11 cellular contexts compared by ENCODE assay signal in the genomic region with DNA sequence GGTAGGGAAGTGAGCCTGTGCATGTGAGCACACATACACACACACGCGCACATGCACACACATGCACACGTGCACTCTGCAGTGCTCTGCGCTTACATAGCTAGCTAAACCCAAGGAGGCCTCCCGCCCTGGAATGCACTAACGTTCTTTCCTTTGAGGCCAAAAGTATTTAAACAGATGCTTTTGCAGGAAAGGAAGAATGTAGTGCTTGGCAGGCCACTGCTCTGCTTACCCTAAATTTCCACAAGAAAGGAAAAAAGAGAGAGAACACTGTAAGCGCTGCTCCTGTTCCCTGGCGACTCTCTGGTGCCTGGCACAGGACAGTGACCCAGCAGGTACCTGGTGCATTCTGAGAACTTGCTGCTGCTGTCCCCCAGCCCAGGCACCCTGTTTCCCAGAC. TPM values are rescaled to one million over a fixed set of nuclear protein-coding genes. Genes with fewer than 3 reads are reported as not detected.
A peak's percentile ranks its signal among the peaks of the same experiment; 100 is the strongest.
DNase-seq lines count a peak whose midpoint lies in the region; TF ChIP-seq lines count a peak whose summit lies in the region.
"Had no signal": no experiment of that assay in that cellular context is flagged by ENCODE, and none has a peak within 500 bp of the region (broad histone marks: within the 10 kb centered on the region; RNA-seq: fewer than 3 reads in every experiment).

No MANE protein-coding gene starts in this region.

- peak overlapping the region; percentile 74 to 79 for H3K27ac ChIP-seq in ascending aorta
- peak overlapping the region; percentile 74 for H3K27ac ChIP-seq in left ventricle myocardium inferior (replicated peaks)
- peak overlapping the region; percentile 75 for H3K27ac ChIP-seq in rectal smooth muscle tissue (ENCODE audit: low read depth, low read length)
- H3K27ac ChIP-seq in effector memory CD4-positive, alpha-beta T cell (ENCODE audit: insufficient read depth, low read length, poor library complexity, severe bottlenecking) = no peak overlapping the region

- H3K4me1 Mint-ChIP-seq in activated CD4-positive, alpha-beta memory T cell treated with anti-CD3 and anti-CD28 coated beads for 36 hours (ENCODE audit: low read depth) = peaks cover 30% of the 10 kb centered on the region

- H3K36me3 ChIP-seq in BJ (ENCODE audit: control insufficient read depth, insufficient read depth, low read length) (peaks cover 9% of the 10 kb centered on the region), ascending aorta (peaks cover 14 to 18% of the 10 kb centered on the region in 2 donors), left ventricle myocardium inferior (peaks cover 48% of the 10 kb centered on the region), rectal smooth muscle tissue (ENCODE audit: control insufficient read depth, insufficient read depth, low read length) (peaks cover 6% of the 10 kb centered on the region)
- no peaks in the 10 kb centered on the region for H3K36me3 ChIP-seq in effector memory CD4-positive, alpha-beta T cell (ENCODE audit: control insufficient read depth, insufficient read depth, low read length)

- H3K4me3 ChIP-seq in BJ (ENCODE audit: low read depth, low read length) (no peak overlapping the region), ascending aorta (no peak overlapping the region), left ventricle myocardium inferior (no peak overlapping the region), rectal smooth muscle tissue (ENCODE audit: low read length) (no peak overlapping the region)
- H3K4me3 ChIP-seq in effector memory CD4-positive, alpha-beta T cell (ENCODE audit: insufficient read depth, low read depth, low read length, poor library complexity, severe bottlenecking) = no peak overlapping the region

- no peak overlapping the region for H3K9ac ChIP-seq in rectal smooth muscle tissue (ENCODE audit: low read length)

- H3K27ac Mint-ChIP-seq in activated CD4-positive, alpha-beta memory T cell treated with anti-CD3 and anti-CD28 coated beads for 36 hours = no peak overlapping the region
- H3K27ac Mint-ChIP-seq: CD14-positive monocyte had no signal

- no peak overlapping the region for H3K4me3 Mint-ChIP-seq in activated CD4-positive, alpha-beta memory T cell treated with anti-CD3 and anti-CD28 coated beads for 36 hours
- H3K4me3 Mint-ChIP-seq: CD14-positive monocyte had no signal

- H3K9me3 Mint-ChIP-seq in activated CD4-positive, alpha-beta memory T cell treated with anti-CD3 and anti-CD28 coated beads for 36 hours = peaks cover 4% of the 10 kb centered on the region

- CTCF ChIA-PET in BJ (lab: Yijun Ruan, JAX) = interaction anchor here (0.7 to 9.3 kb wide), 6 partner anchors 9 to 118 kb away, joined by 3 to 95 read pairs (median 4); no protein-coding TSS in a partner anchor
- CTCF ChIA-PET in activated CD4-positive, alpha-beta memory T cell treated with anti-CD3 and anti-CD28 coated beads for 36 hours (lab: Charles Lee) = no interaction called here

- H3K4me1 ChIP-seq in ascending aorta = peaks cover 18 to 35% of the 10 kb centered on the region in 2 donors
- peaks cover 60% of the 10 kb centered on the region for H3K4me1 ChIP-seq in left ventricle myocardium inferior
- H3K4me1 ChIP-seq in rectal smooth muscle tissue (ENCODE audit: control insufficient read depth, insufficient read depth, low read length) = peaks cover 47% of the 10 kb centered on the region
- H3K4me1 ChIP-seq in effector memory CD4-positive, alpha-beta T cell (ENCODE audit: control insufficient read depth, insufficient read depth, low read length, poor library complexity, severe bottlenecking) = peaks cover 2% of the 10 kb centered on the region

- H3K36me3 Mint-ChIP-seq in activated CD4-positive, alpha-beta memory T cell treated with anti-CD3 and anti-CD28 coated beads for 36 hours = no peaks in the 10 kb centered on the region

- no peaks in the 10 kb centered on the region for H3K9me3 ChIP-seq in ascending aorta
- no peaks in the 10 kb centered on the region for H3K9me3 ChIP-seq in left ventricle myocardium inferior (replicated peaks)
- H3K9me3 ChIP-seq in effector memory CD4-positive, alpha-beta T cell (ENCODE audit: control insufficient read depth, low read length) = no peaks in the 10 kb centered on the region

- DNase-seq in BJ (ENCODE audit: low read depth) (peak; percentile 44), ascending aorta (ENCODE audit: low spot score in 2 of 2) (peak in 1 of 2 donors; percentile 79), left ventricle myocardium inferior (no peak), NCI-H526 treated with DMSO at 0.1 percent for 48 hours (lab: John Stamatoyannopoulos, UW) (no peak)
- no peak for DNase-seq in activated CD4-positive, alpha-beta memory T cell treated with anti-CD3 and anti-CD28 coated beads for 36 hours
- DNase-seq in effector memory CD4-positive, alpha-beta T cell = no peak
- no peak for DNase-seq in activated CD4-positive, alpha-beta T cell treated with anti-CD3 and anti-CD28 coated beads for 48 hours
- DNase-seq: NCI-H187 treated with DMSO at 0.1 percent for 48 hours; stimulated activated CD4-positive, alpha-beta T cell treated with anti-CD3 and anti-CD28 coated beads, Interleukin-2, amount 100 ng/mL, for 24 hours had no signal

- intact Hi-C loops in ascending aorta (cut with DNase I) = no loop called here
- intact Hi-C loops in left ventricle myocardium inferior (cut with micrococcal nuclease) = no loop called here
- intact Hi-C loops in activated CD4-positive, alpha-beta memory T cell treated with anti-CD3 and anti-CD28 coated beads for 36 hours (cut with micrococcal nuclease) = no loop called here

- no peak for TF ChIP-seq CTCF in BJ (IDR thresholded peaks at IDR 0.05; ENCODE audit: insufficient read depth, low read depth, low read length)
- TF ChIP-seq CTCF in ascending aorta (IDR thresholded peaks at IDR 0.05) = no peak
- no peak for TF ChIP-seq CTCF in left ventricle myocardium inferior (IDR thresholded peaks at IDR 0.05; ENCODE audit: borderline replicate concordance)

- POLR2A ChIA-PET in BJ (lab: Charles Lee) = interaction anchor here (0.5 kb wide), 1 partner anchor 112 kb away, joined by 3 read pairs; no protein-coding TSS in a partner anchor
- POLR2A ChIA-PET in activated CD4-positive, alpha-beta memory T cell treated with anti-CD3 and anti-CD28 coated beads for 36 hours (lab: Charles Lee) = no interaction called here

- H3K27me3 ChIP-seq in BJ (ENCODE audit: control insufficient read depth, insufficient read depth, low read length) (no peaks in the 10 kb centered on the region), ascending aorta (no peaks in the 10 kb centered on the region), left ventricle myocardium inferior (ENCODE audit: low read depth) (no peaks in the 10 kb centered on the region), rectal smooth muscle tissue (ENCODE audit: control insufficient read depth, insufficient read depth, low read length) (no peaks in the 10 kb centered on the region)
- H3K27me3 ChIP-seq in effector memory CD4-positive, alpha-beta T cell (replicated peaks; ENCODE audit: control insufficient read depth, insufficient read depth, low read length, poor library complexity, severe bottlenecking) = no peaks in the 10 kb centered on the region

- peaks cover 8% of the 10 kb centered on the region for H3K27me3 Mint-ChIP-seq in activated CD4-positive, alpha-beta memory T cell treated with anti-CD3 and anti-CD28 coated beads for 36 hours

RNA-seq across cellular contexts. Expression of gene MRPS23, which starts 31.3 kb away (rescaled TPM):
- polyA plus RNA-seq in BJ (2011; rRNA removed) = 33.7 and 34.1 TPM in 2 replicates
- 18.1 and 25.1 TPM in 2 replicates for polyA minus RNA-seq in BJ (2011; rRNA and poly(A)+ RNA removed)
- total RNA-seq in ascending aorta = 2.0 TPM
- 89.4 TPM for total RNA-seq in left ventricle myocardium inferior
- total RNA-seq in activated CD4-positive, alpha-beta memory T cell treated with anti-CD3 and anti-CD28 coated beads for 36 hours = 10 to 100 TPM; 58.2 to 64.1 TPM

Comparison
In these comparisons a context has a peak if more than half of its experiments do, and no peak if none do; other contexts are left out.
1. RNA of gene MRPS23, which starts 31.3 kb away (total RNA-seq): 89.4 TPM in left ventricle myocardium inferior (single experiment) and 58.2 to 64.1 TPM in activated CD4-positive, alpha-beta memory T cell treated with anti-CD3 and anti-CD28 coated beads for 36 hours; 2.0 TPM in ascending aorta (single experiment); every median in the first group is over 10 times any median in the second.